Comparison of ENCODE assay signal across 1 cellular context in genomic region chr21:46635324-46636180, GRCh38.
TF ChIP-seq lines count a peak whose summit lies in the region.

Gene PRMT2, plus strand, starts transcription at chr21:46635674. Its CDS starts 1,278 bp downstream, at chr21:46636952.

TF ChIP-seq in K562, 482 proteins besides CTCF, POLR2A, EP300 and RAD21 (continued from another document and continues in another):
- peak; percentile 86 for TF ChIP-seq PKNOX1 (IDR thresholded peaks at IDR 0.05)
- TF ChIP-seq ETS1 (conservative IDR thresholded peaks at IDR 0.05; ENCODE audit: control insufficient read depth, low read depth, low read length) = peak; percentile 66; the same call in 1 of the 2 replicates
- peak; percentile 86 to 96; a peak in 3 of 4 replicates for TF ChIP-seq SIN3A (IDR thresholded peaks at IDR 0.05; ENCODE audit: borderline replicate concordance in 2 of 2, control insufficient read depth in 1 of 2, low read depth in 2 of 2, low read length in 2 of 2)
- no peak; the same call in none of the 2 replicates for TF ChIP-seq SOX6 (IDR thresholded peaks at IDR 0.05)
- peak; percentile 85; the same call in 1 of the 2 replicates for TF ChIP-seq FOXP1 (CRISPR knock-in tag; IDR thresholded peaks at IDR 0.05)
- peak; percentile 94; the same call in 1 of the 2 replicates for TF ChIP-seq ZC3H4 (CRISPR knock-in tag; IDR thresholded peaks at IDR 0.05; ENCODE audit: borderline replicate concordance)
- peak; percentile 4 to 44; a peak in 2 of 4 replicates for TF ChIP-seq TBL1XR1 (IDR thresholded peaks at IDR 0.05; ENCODE audit: low read length in 2 of 2)
- peak; percentile 87 for TF ChIP-seq RBBP5 (IDR thresholded peaks at IDR 0.05; ENCODE audit: borderline replicate concordance, insufficient read depth, low read length, poor library complexity, severe bottlenecking)
- TF ChIP-seq ELF2 (CRISPR knock-in tag; IDR thresholded peaks at IDR 0.05) = peak; percentile 75; the same call in 1 of the 2 replicates
- TF ChIP-seq E2F3 (CRISPR knock-in tag; IDR thresholded peaks at IDR 0.05) = 0 out of 2 replicates have a peak, but pooled peaks have one; percentile 9
- peak; percentile 24 for TF ChIP-seq ZFP36 (IDR thresholded peaks at IDR 0.05; ENCODE audit: low read depth, low read length, partially characterized antibody)
- TF ChIP-seq SMAD3 (CRISPR knock-in tag; conservative IDR thresholded peaks at IDR 0.05) = 0 out of 2 replicates have a peak, but pooled peaks have one; percentile 23
- peak; percentile 100 for TF ChIP-seq CHD1 (IDR thresholded peaks at IDR 0.05; ENCODE audit: low read length)
- TF ChIP-seq POLR3A (IDR thresholded peaks at IDR 0.05; ENCODE audit: borderline replicate concordance, extremely low read depth, insufficient read depth, insufficient read length) = no peak
- peak; percentile 36; the same call in 1 of the 2 replicates for TF ChIP-seq JUN (IDR thresholded peaks at IDR 0.05; ENCODE audit: borderline replicate concordance, low read depth, low read length)
- TF ChIP-seq JUN (CRISPR knock-in tag; IDR thresholded peaks at IDR 0.05; ENCODE audit: borderline replicate concordance) = peak; percentile 80; the same call in 1 of the 2 replicates
- no peak for TF ChIP-seq JUNB (CRISPR knock-in tag; conservative IDR thresholded peaks at IDR 0.05)
- peak; percentile 52 for TF ChIP-seq ELF1 (tag; IDR thresholded peaks at IDR 0.05)
- peak in 1 of 2 experiments; percentile 69; a peak in 2 of 4 replicates for TF ChIP-seq FOXA3 (CRISPR knock-in tag; conservative IDR thresholded peaks at IDR 0.05 in 1 of 2, IDR thresholded peaks at IDR 0.05 in 1 of 2)
- peak; percentile 88 for TF ChIP-seq HMGN3 (IDR thresholded peaks at IDR 0.05; ENCODE audit: borderline replicate concordance, extremely low read depth, insufficient read length, low read depth, low read length)
- TF ChIP-seq ZNF274 (IDR thresholded peaks at IDR 0.05; ENCODE audit: borderline replicate concordance, low read depth, low read length) = no peak
- TF ChIP-seq L3MBTL2 (IDR thresholded peaks at IDR 0.05) = peak; percentile 83
- no peak for TF ChIP-seq DEAF1 (CRISPR knock-in tag; IDR thresholded peaks at IDR 0.05)
- TF ChIP-seq DMBX1 (CRISPR knock-in tag; IDR thresholded peaks at IDR 0.05; ENCODE audit: borderline replicate concordance) = peak; percentile 35; the same call in 1 of the 2 replicates
- peak; percentile 75 for TF ChIP-seq DPF2 (IDR thresholded peaks at IDR 0.05)
- TF ChIP-seq KDM5B (IDR thresholded peaks at IDR 0.05; ENCODE audit: insufficient replicate concordance, low read depth, low read length) = peak; percentile 91
- TF ChIP-seq BHLHE40 (IDR thresholded peaks at IDR 0.05; ENCODE audit: low read length) = peak; percentile 50
- no peak for TF ChIP-seq ID3 (CRISPR knock-in tag; IDR thresholded peaks at IDR 0.05)
- TF ChIP-seq ID3 (tag; IDR thresholded peaks at IDR 0.05) = peak; percentile 87
- TF ChIP-seq HMG20A (CRISPR knock-in tag; conservative IDR thresholded peaks at IDR 0.05) = no peak
- TF ChIP-seq ZNF232 (CRISPR knock-in tag; IDR thresholded peaks at IDR 0.05) = no peak
- peak; percentile 98 for TF ChIP-seq KAT7 (CRISPR knock-in tag; IDR thresholded peaks at IDR 0.05; ENCODE audit: borderline replicate concordance)
- TF ChIP-seq OTX1 (CRISPR knock-in tag; IDR thresholded peaks at IDR 0.05) = 0 out of 2 replicates have a peak, but pooled peaks have one; percentile 15
- 0 out of 2 replicates have a peak, but pooled peaks have one; percentile 41 for TF ChIP-seq ZFP91 (CRISPR knock-in tag; IDR thresholded peaks at IDR 0.05)
- no peak for TF ChIP-seq ZNF699 (CRISPR knock-in tag; IDR thresholded peaks at IDR 0.05; ENCODE audit: insufficient replicate concordance)
- TF ChIP-seq GABPB1 (CRISPR knock-in tag; IDR thresholded peaks at IDR 0.05) = peak; percentile 80; the same call in 1 of the 2 replicates
- peak; percentile 24; the same call in 1 of the 2 replicates for TF ChIP-seq HIVEP1 (CRISPR knock-in tag; IDR thresholded peaks at IDR 0.05)
- TF ChIP-seq E2F6 (IDR thresholded peaks at IDR 0.05; ENCODE audit: borderline replicate concordance in 1 of 2, extremely low read depth in 1 of 2, insufficient read depth in 1 of 2, insufficient read length in 1 of 2, low read depth in 1 of 2, low read length in 1 of 2, poor library complexity in 1 of 2, severe bottlenecking in 1 of 2) = peak; percentile 74 to 94
- TF ChIP-seq ZNF511 (CRISPR knock-in tag; IDR thresholded peaks at IDR 0.05) = peak; percentile 95
- peak; percentile 96 for TF ChIP-seq PHB (CRISPR knock-in tag; IDR thresholded peaks at IDR 0.05)
- TF ChIP-seq ZBTB17 (CRISPR knock-in tag; IDR thresholded peaks at IDR 0.05) = peak; percentile 76
- peak in 1 of 2 experiments; percentile 99; a peak in 2 of 4 replicates for TF ChIP-seq HDAC1 (IDR thresholded peaks at IDR 0.05)
- TF ChIP-seq NR4A1 (CRISPR knock-in tag; IDR thresholded peaks at IDR 0.05) = peak; percentile 95; the same call in 1 of the 2 replicates
- peak; percentile 38; the same call in 1 of the 2 replicates for TF ChIP-seq NR4A1 (tag; IDR thresholded peaks at IDR 0.05)
- TF ChIP-seq SMARCA5 (IDR thresholded peaks at IDR 0.05) = peak; percentile 85
- peak; percentile 55 for TF ChIP-seq ZKSCAN1 (IDR thresholded peaks at IDR 0.05; ENCODE audit: low read depth, low read length)
- peak; percentile 1; the same call in 1 of the 2 replicates for TF ChIP-seq ZNF316 (IDR thresholded peaks at IDR 0.05)
- TF ChIP-seq POU5F1 (IDR thresholded peaks at IDR 0.05; ENCODE audit: borderline replicate concordance, low read depth, low read length, partially characterized antibody) = peak; percentile 91
- TF ChIP-seq ZBTB9 (CRISPR knock-in tag; IDR thresholded peaks at IDR 0.05) = peak; percentile 93
- peak; percentile 0; the same call in 1 of the 2 replicates for TF ChIP-seq JUND (IDR thresholded peaks at IDR 0.05; ENCODE audit: borderline replicate concordance, low read depth, low read length)
- no peak for TF ChIP-seq JUND (tag; IDR thresholded peaks at IDR 0.05; ENCODE audit: borderline replicate concordance, low read depth, low read length)
- no peak for TF ChIP-seq CCAR2 (IDR thresholded peaks at IDR 0.05; ENCODE audit: low read depth, low read length)
- TF ChIP-seq SIN3B (IDR thresholded peaks at IDR 0.05; ENCODE audit: low read depth) = no peak
- TF ChIP-seq MTA3 (IDR thresholded peaks at IDR 0.05; ENCODE audit: borderline replicate concordance) = peak; percentile 95; the same call in 1 of the 2 replicates
- peak; percentile 69; the same call in 1 of the 2 replicates for TF ChIP-seq HLTF (IDR thresholded peaks at IDR 0.05)
- 0 out of 2 replicates have a peak, but pooled peaks have one; percentile 26 for TF ChIP-seq ZNF282 (CRISPR knock-in tag; IDR thresholded peaks at IDR 0.05)
- peak; percentile 77; the same call in 1 of the 2 replicates for TF ChIP-seq THAP12 (CRISPR knock-in tag; IDR thresholded peaks at IDR 0.05)
- peak in 1 of 2 experiments; percentile 58; a peak in 2 of 4 replicates for TF ChIP-seq ZNF639 (CRISPR knock-in tag; conservative IDR thresholded peaks at IDR 0.05 in 1 of 2, IDR thresholded peaks at IDR 0.05 in 1 of 2)
- peak; percentile 93 for TF ChIP-seq TARDBP (IDR thresholded peaks at IDR 0.05)
- no peak for TF ChIP-seq NFATC3 (IDR thresholded peaks at IDR 0.05)
- TF ChIP-seq EP400 (IDR thresholded peaks at IDR 0.05) = peak; percentile 88
- no peak for TF ChIP-seq NUFIP1 (IDR thresholded peaks at IDR 0.05; ENCODE audit: partially characterized antibody)
- no peak for TF ChIP-seq GABPA (tag; conservative IDR thresholded peaks at IDR 0.05; ENCODE audit: low read depth)
